ENCODE assay signal across 15 cellular contexts in genomic region chr20:42553374-42553773, GRCh38.
"Had no signal": no experiment of that assay in that cellular context is flagged by ENCODE, and none has a peak within 500 bp of the region (broad histone marks: within the 10 kb centered on the region; RNA-seq: fewer than 3 reads in every experiment).

No MANE protein-coding gene starts in this region.

- H3K9me3 Mint-ChIP-seq: activated T-helper 1 cell treated with anti-CD3 and anti-CD28 coated beads, Interleukin-12 subunit alpha, Interleukin-12 subunit beta, Interleukin-2, Interleukin-4 antibody, amounts not matched to agents 30 ng/mL and 10 ng/mL and 1 ng/mL, durations not matched to agents 14 hours and 24 hours and 36 hours; nephron progenitor cell; type B pancreatic cell had no signal

- H3K4me3 Mint-ChIP-seq: activated naive CD4-positive, alpha-beta T cell treated with anti-CD3 and anti-CD28 coated beads for 36 hours; activated T-helper 1 cell treated with anti-CD3 and anti-CD28 coated beads, Interleukin-12 subunit alpha, Interleukin-12 subunit beta, Interleukin-2, Interleukin-4 antibody, amounts not matched to agents 30 ng/mL and 10 ng/mL and 1 ng/mL, durations not matched to agents 14 hours and 24 hours and 36 hours; nephron progenitor cell; type B pancreatic cell had no signal

- H3K36me3 Mint-ChIP-seq: type B pancreatic cell had no signal

- H3K9me3 ChIP-seq: colonic mucosa, gastrocnemius medialis, suprapubic skin had no signal

- DNase-seq: activated CD4-positive, CD25-positive, alpha-beta regulatory T cell treated with anti-CD3 and anti-CD28 coated beads, Interleukin-2, amount 50 U/mL, for 72 hours; activated naive CD4-positive, alpha-beta T cell treated with anti-CD3 and anti-CD28 coated beads for 36 hours; caudate nucleus; colonic mucosa; effector CD4-positive, alpha-beta T cell; gastrocnemius medialis; islet precursor cell; mesenchymal stem cell; nephron progenitor cell; stimulated activated CD4-positive, alpha-beta T cell treated with anti-CD3 and anti-CD28 coated beads, Interleukin-2, amount 100 ng/mL, for 48 hours; stimulated activated naive CD8-positive, alpha-beta T cell treated with anti-CD3 and anti-CD28 coated beads, Interleukin-15, Interleukin-2, amounts not matched to agents 100 U/mL and 50 U/mL, for 24 hours had no signal

- H3K4me1 ChIP-seq: colonic mucosa, gastrocnemius medialis, suprapubic skin had no signal

- ATAC-seq: gastrocnemius medialis; left lobe of liver; stimulated activated naive CD8-positive, alpha-beta T cell treated with anti-CD3 and anti-CD28 coated beads, Interleukin-15, Interleukin-2, amounts not matched to agents 100 U/mL and 50 U/mL, for 24 hours had no signal

- H3K27ac Mint-ChIP-seq: activated naive CD4-positive, alpha-beta T cell treated with anti-CD3 and anti-CD28 coated beads for 36 hours; activated T-helper 1 cell treated with anti-CD3 and anti-CD28 coated beads, Interleukin-12 subunit alpha, Interleukin-12 subunit beta, Interleukin-2, Interleukin-4 antibody, amounts not matched to agents 30 ng/mL and 10 ng/mL and 1 ng/mL, durations not matched to agents 14 hours and 24 hours and 36 hours; nephron progenitor cell; type B pancreatic cell had no signal

- H3K27ac ChIP-seq: colonic mucosa, gastrocnemius medialis, suprapubic skin had no signal

- H3K4me3 ChIP-seq: colonic mucosa, gastrocnemius medialis, suprapubic skin had no signal

- H3K36me3 ChIP-seq: colonic mucosa, gastrocnemius medialis, suprapubic skin had no signal

- H3K27me3 ChIP-seq: colonic mucosa, gastrocnemius medialis had no signal

- H3K4me1 Mint-ChIP-seq: nephron progenitor cell had no signal
